ENCODE assay signal across 1 cellular context in the genomic region with DNA sequence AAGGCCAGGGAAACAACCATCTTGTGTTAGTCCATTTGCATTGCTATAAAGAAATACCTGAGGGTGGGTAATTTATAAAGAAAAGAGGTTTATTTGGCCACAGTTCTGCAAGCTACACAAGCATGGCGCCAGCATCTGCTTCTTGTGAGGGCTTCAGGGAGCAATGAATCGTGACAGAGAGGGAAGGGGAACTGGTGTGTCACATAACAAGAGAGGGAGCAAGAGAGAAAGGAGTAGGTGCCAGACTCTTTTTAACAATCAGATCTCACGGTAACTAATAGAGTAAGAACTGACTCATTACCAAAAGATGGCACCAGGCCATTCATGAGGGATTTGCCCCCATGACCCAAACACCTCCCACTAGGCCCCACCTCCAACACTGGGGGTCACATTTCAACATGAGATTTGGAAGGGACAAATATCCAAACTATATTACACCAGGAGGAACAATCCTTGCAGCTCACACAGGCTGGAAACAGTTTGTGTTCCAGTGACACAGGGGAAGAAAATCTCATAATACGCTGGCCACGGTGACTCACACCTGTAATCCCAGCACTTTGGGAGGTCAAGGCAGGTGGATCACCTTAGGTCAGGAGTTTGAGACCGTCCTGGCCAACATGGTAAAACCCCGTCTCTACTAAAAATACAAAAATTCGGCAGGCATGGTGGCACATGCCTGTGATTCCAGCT.
TF ChIP-seq lines count a peak whose summit lies in the region.

No MANE protein-coding gene starts in this region.

TF ChIP-seq in HEK293, 187 proteins besides CTCF, POLR2A, EP300 and RAD21:
- peak; percentile 19; the same call in 1 of the 2 replicates for TF ChIP-seq GLIS1 (tag by site-specific recombination; IDR thresholded peaks at IDR 0.05)
